ENCODE assay signal across 1 cellular context in genomic region chr2:64848363-64848762, GRCh38.
TF ChIP-seq lines count a peak whose summit lies in the region.

No MANE protein-coding gene starts in this region.

TF ChIP-seq in GM23338, 12 proteins besides CTCF, POLR2A, EP300 and RAD21 (continued from another document):
- TF ChIP-seq ZNF462 (CRISPR knock-in tag; IDR thresholded peaks at IDR 0.05) (no peak), ZNF114 (CRISPR knock-in tag; IDR thresholded peaks at IDR 0.05) (no peak), ZNF331 (CRISPR knock-in tag; IDR thresholded peaks at IDR 0.05; ENCODE audit: low read depth) (no peak)
